27 cellular contexts compared by ENCODE assay signal in the genomic region with DNA sequence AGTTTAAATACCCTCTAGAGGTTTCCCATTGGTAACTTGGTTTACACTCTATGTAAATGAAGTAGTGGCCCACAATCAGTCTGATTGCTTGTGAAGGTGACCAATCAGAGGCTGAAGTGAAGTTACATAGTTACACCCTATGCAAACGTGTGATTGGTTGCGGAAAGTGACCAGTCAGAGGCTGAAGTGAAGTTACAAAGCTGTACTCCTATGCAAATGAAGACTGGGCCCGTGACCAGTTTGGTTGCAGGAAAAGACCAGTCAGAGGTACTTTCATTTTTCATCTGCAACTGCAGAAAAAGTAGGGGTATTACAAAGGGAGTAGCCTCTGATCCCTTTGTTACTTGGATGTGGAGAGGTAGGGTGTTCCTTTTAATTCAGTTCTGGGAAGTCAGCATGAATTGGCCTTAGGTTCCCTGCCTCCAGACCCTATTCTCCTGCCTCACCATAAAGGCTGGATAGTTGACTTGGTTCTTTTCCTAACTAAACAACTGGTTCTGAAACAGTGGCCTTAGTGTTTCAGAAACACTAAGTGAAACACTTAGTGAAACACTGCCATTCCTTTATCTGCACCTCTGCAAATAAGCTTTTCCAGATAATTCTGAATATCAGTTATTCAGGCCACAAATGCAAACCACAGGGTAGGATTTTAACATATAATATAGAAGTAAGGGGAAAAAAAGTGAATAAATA. TPM values are rescaled to one million over a fixed set of nuclear protein-coding genes. Genes with fewer than 3 reads are reported as not detected.
DNase-seq lines count a peak whose midpoint lies in the region; ATAC-seq, FAIRE-seq and TF ChIP-seq lines count a peak whose summit lies in the region.
"Had no signal": no experiment of that assay in that cellular context is flagged by ENCODE, and none has a peak within 500 bp of the region (broad histone marks: within the 10 kb centered on the region; RNA-seq: fewer than 3 reads in every experiment).

No MANE protein-coding gene starts in this region.

- H3K9me3 ChIP-seq in A549 (no peaks in the 10 kb centered on the region), tibial nerve (peaks cover 0 to 11% (median 4%) of the 10 kb centered on the region in 4 donors)
- H3K9me3 ChIP-seq: HAP-1, neutrophil, Peyer's patch, upper lobe of left lung had no signal

- 83% methylated on average over 3 of the region's 3 CpGs for WGBS in A549 (ENCODE audit: missing lambda C conversion rate)
- WGBS in tibial nerve, 2 donors = 74 to 89% methylated on average over 3 of the region's 3 CpGs

- no peak for TF ChIP-seq EP300 in A549 (IDR thresholded peaks at IDR 0.05)
- TF ChIP-seq EP300 in tibial nerve (IDR thresholded peaks at IDR 0.05) = no peak

- CTCF ChIA-PET in A549 (lab: Yijun Ruan, JAX) = interaction anchor here (1.4 kb wide), 1 partner anchor 8 kb away, joined by 3 read pairs; no protein-coding TSS in a partner anchor

- TF ChIP-seq RAD21 in A549 (conservative IDR thresholded peaks at IDR 0.05 in 1 of 2, IDR thresholded peaks at IDR 0.05 in 1 of 2) = no peak

- TF ChIP-seq POLR2A in A549 (IDR thresholded peaks at IDR 0.05; ENCODE audit: low read length) (no peak), tibial nerve (IDR thresholded peaks at IDR 0.05) (no peak)

- no peaks in the 10 kb centered on the region for H3K27me3 ChIP-seq in tibial nerve
- H3K27me3 ChIP-seq: neutrophil, Peyer's patch, right atrium auricular region, upper lobe of left lung had no signal

- POLR2A ChIA-PET in A549 (lab: Yijun Ruan, JAX) = no interaction called here

- H3K4me1 ChIP-seq in A549 (peaks cover 26% of the 10 kb centered on the region), tibial nerve (peaks cover 0 to 10% (median 4%) of the 10 kb centered on the region in 4 donors)
- H3K4me1 ChIP-seq: HAP-1, Peyer's patch had no signal

- TF ChIP-seq CTCF in A549 (IDR thresholded peaks at IDR 0.05) (no peak), tibial nerve (IDR thresholded peaks at IDR 0.05) (no peak)

- FAIRE-seq in A549 (lab: Jason Lieb, UNC) = no peak

- H3K27ac ChIP-seq in A549 (peak overlapping the region in 1 of 2 experiments; percentile 33; a peak in 2 of 6 replicates), tibial nerve (peak overlapping the region in 1 of 4 donors; percentile 15)
- H3K27ac ChIP-seq: neutrophil, Peyer's patch, right atrium auricular region, upper lobe of left lung had no signal

- ATAC-seq in A549 (no peak), left lobe of liver (peak; percentile 58), GM21529 (IDR thresholded peaks at IDR 0.05; ENCODE audit: unreplicated experiment) (no peak), GM21737 (IDR thresholded peaks at IDR 0.05; ENCODE audit: unreplicated experiment) (no peak)
- ATAC-seq: stimulated activated naive CD8-positive, alpha-beta T cell treated with anti-CD3 and anti-CD28 coated beads, Interleukin-15, Interleukin-2, amounts not matched to agents 100 U/mL and 50 U/mL, for 24 hours had no signal

- H3K4me2 ChIP-seq in A549 = 0 out of 3 replicates have a peak overlapping the region, but pooled peaks have one; percentile 11
- H3K4me2 ChIP-seq: SK-N-SH had no signal

- peak in 1 of 2 experiments; percentile 29 for DNase-seq in A549 (ENCODE audit: low read depth in 1 of 2, low spot score in 1 of 2)
- peak; percentile 46 for DNase-seq in HT1080 (ENCODE audit: low read depth)
- peak; percentile 21 for DNase-seq in astrocyte of the hippocampus (ENCODE audit: low read depth, low spot score)
- DNase-seq in left lobe of liver (ENCODE audit: low spot score) = no peak
- no peak for DNase-seq in tibial nerve (ENCODE audit: low spot score in 2 of 2)
- DNase-seq in HT-29 (ENCODE audit: low spot score) = no peak
- DNase-seq: activated CD4-positive, alpha-beta T cell treated with anti-CD3 and anti-CD28 coated beads, Interleukin-2, amount 10 ng/mL, durations not matched to agents 7 days and 5 days; activated naive CD4-positive, alpha-beta T cell; activated T-cell treated with anti-CD3 and anti-CD28 coated beads for 4 hours; anterior cingulate cortex; CD4-positive, alpha-beta memory T cell; cerebellar nuclear complex; DND-41; effector memory CD4-positive, alpha-beta T cell; hippocampal formation; NCI-H1417; NCI-H2171; NCI-H774; Peyer's patch; SK-N-SH; stimulated activated naive CD8-positive, alpha-beta T cell treated with anti-CD3 and anti-CD28 coated beads, Interleukin-15, Interleukin-2, amounts not matched to agents 100 U/mL and 50 U/mL, for 24 hours; upper lobe of left lung had no signal

- H3K4me3 ChIP-seq in A549 (no peak overlapping the region), tibial nerve (no peak overlapping the region)
- H3K4me3 ChIP-seq: HAP-1, Peyer's patch, right atrium auricular region, upper lobe of left lung had no signal

- no peaks in the 10 kb centered on the region for H3K36me3 ChIP-seq in tibial nerve
- H3K36me3 ChIP-seq: HAP-1, neutrophil, Peyer's patch, right atrium auricular region, upper lobe of left lung had no signal

TF ChIP-seq in A549, 52 proteins besides CTCF, POLR2A, EP300 and RAD21:
- TF ChIP-seq KDM1A (IDR thresholded peaks at IDR 0.05; ENCODE audit: low read depth) = no peak
- TF ChIP-seq HOXB13 (CRISPR knock-in tag; IDR thresholded peaks at IDR 0.05; ENCODE audit: low read depth) = no peak
- no peak for TF ChIP-seq E2F6 (IDR thresholded peaks at IDR 0.05; ENCODE audit: borderline replicate concordance, low read depth)

RNA-seq across cellular contexts. Expression of gene MAGI3, which starts 39.3 kb away (rescaled TPM):
- polyA plus RNA-seq in A549 (2011; rRNA removed) (7.9 and 8.2 TPM in 2 replicates), A549 (2017; fragmentation: RNase III; extraction: RNeasy Plus Mini Kit Qiagen cat#74134 plus additional on column Dnase treatment) (3.8 to 4.5 TPM (median 4.1 TPM) in 3 replicates)
- 2.7 and 3.0 TPM in 2 replicates for polyA plus RNA-seq in A549 (2012; cell fraction: cytosol; rRNA removed)
- polyA plus RNA-seq in A549 (2012; cell fraction: nucleus; rRNA removed) = 1.9 and 2.4 TPM in 2 replicates
- polyA minus RNA-seq in A549 (2011; rRNA and poly(A)+ RNA removed) = 13.5 and 14.4 TPM in 2 replicates
- total RNA-seq in HT1080 (2014; rRNA removed; shearing (Covaris generic)) = 6.4 and 7.8 TPM in 2 replicates
- 3.4 and 4.6 TPM in 2 replicates for polyA plus RNA-seq in HT1080 (2015; cell fraction: cytosol; rRNA removed)
- 5.4 and 6.0 TPM in 2 replicates for polyA plus RNA-seq in HT1080 (2015; cell fraction: nucleus; rRNA removed)
- total RNA-seq in left lobe of liver (12.0 TPM), tibial nerve (10 to 100 TPM; 15.7 to 23.3 (median 19.4) TPM)
- total RNA-seq in HT-29 (2014; rRNA removed; shearing (Covaris generic)) = 19.9 and 20.8 TPM in 2 replicates

Comparison
In these comparisons a context has a peak if more than half of its experiments do, and no peak if none do; other contexts are left out.
1. DNase-seq: peak in HT1080 (single experiment) and astrocyte of the hippocampus (single experiment); none in left lobe of liver (single experiment), tibial nerve (0 of 2) and HT-29 (single experiment).